ENCODE assay signal across 8 cellular contexts in genomic region chr19:4123615-4124568, GRCh38. TPM values are rescaled to one million over a fixed set of nuclear protein-coding genes. Genes with fewer than 3 reads are reported as not detected.
DNase-seq lines count a peak whose midpoint lies in the region; ATAC-seq and TF ChIP-seq lines count a peak whose summit lies in the region.

Gene MAP2K2 (minus strand): TSS chr19:4124122. CDS start chr19:4123875, 247 bp downstream.

- H3K4me3 ChIP-seq in OCI-LY3 (ENCODE audit: low read length) (peak within 1 kb of the TSS; percentile 100), mononuclear cell (ENCODE audit: low read length) (peak within 1 kb of the TSS; percentile 54)

- peak within 1 kb of the TSS; percentile 98 for H3K9ac ChIP-seq in OCI-LY3 (ENCODE audit: low read length)

- peak within 1 kb of the TSS; percentile 47 for H3K27ac ChIP-seq in OCI-LY3 (ENCODE audit: low read length)

- ATAC-seq in GM21367 (IDR thresholded peaks at IDR 0.05; ENCODE audit: unreplicated experiment): peak; percentile 67

- H3K36me3 ChIP-seq in OCI-LY3 (replicated peaks; ENCODE audit: low read depth, low read length): peaks cover 3% of the 10 kb centered on the region

- peak within 1 kb of the TSS; percentile 100 for H3K4me2 ChIP-seq in OCI-LY3 (ENCODE audit: low read length)

- peaks cover 14% of the 10 kb centered on the region for H4K20me1 ChIP-seq in OCI-LY3 (ENCODE audit: insufficient read depth, low read length)

- DNase-seq in COLO668 (lab: John Stamatoyannopoulos, UW; ENCODE audit: unreplicated experiment) (peak; percentile 95), HuH-7.5 (ENCODE audit: low spot score) (peak; percentile 94), activated T-cell treated with anti-CD3 and anti-CD28 coated beads for 24 hours (ENCODE audit: low read depth) (peak; percentile 94), epidermal melanocyte (ENCODE audit: insufficient read length, low spot score) (peak; percentile 90)
- DNase-seq in stimulated activated CD8-positive, alpha-beta memory T cell treated with anti-CD3 and anti-CD28 coated beads, Interleukin-2, amount 100 ng/mL, for 48 hours (ENCODE audit: low read depth in 2 of 2): peak; percentile 96 to 97

- peaks cover 41% of the 10 kb centered on the region for H3K79me2 ChIP-seq in OCI-LY3 (ENCODE audit: low read length)

- no peaks in the 10 kb centered on the region for H3K27me3 ChIP-seq in OCI-LY3 (ENCODE audit: low read depth, low read length)
- no peaks in the 10 kb centered on the region for H3K27me3 ChIP-seq in mononuclear cell (ENCODE audit: insufficient read depth, low read length)

- peaks cover 12% of the 10 kb centered on the region for H3K4me1 ChIP-seq in OCI-LY3 (ENCODE audit: low read length)
- H3K4me1 ChIP-seq in mononuclear cell (ENCODE audit: insufficient read depth, low read length): peaks cover 17% of the 10 kb centered on the region

- H3K9me3 ChIP-seq in OCI-LY3 (ENCODE audit: insufficient read depth, low read length) (no peaks in the 10 kb centered on the region), mononuclear cell (ENCODE audit: low read depth, low read length) (no peaks in the 10 kb centered on the region)

- no peak for TF ChIP-seq CTCF in OCI-LY3 (IDR thresholded peaks at IDR 0.05; ENCODE audit: low read depth, low read length)

- H2AFZ ChIP-seq in OCI-LY3 (ENCODE audit: low read depth, low read length): peak within 1 kb of the TSS; percentile 94

RNA-seq across cellular contexts. Expression of gene MAP2K2, which starts in this region (rescaled TPM):
- total RNA-seq in mononuclear cell: 56.4 TPM

Comparison
In these comparisons a context has a peak if more than half of its experiments do, and no peak if none do; other contexts are left out.
1. Peak in every context shown above with its lines: DNase-seq, ATAC-seq, H3K4me3 ChIP-seq and H3K27ac ChIP-seq.